2 cellular contexts compared by ENCODE assay signal in the genomic region with DNA sequence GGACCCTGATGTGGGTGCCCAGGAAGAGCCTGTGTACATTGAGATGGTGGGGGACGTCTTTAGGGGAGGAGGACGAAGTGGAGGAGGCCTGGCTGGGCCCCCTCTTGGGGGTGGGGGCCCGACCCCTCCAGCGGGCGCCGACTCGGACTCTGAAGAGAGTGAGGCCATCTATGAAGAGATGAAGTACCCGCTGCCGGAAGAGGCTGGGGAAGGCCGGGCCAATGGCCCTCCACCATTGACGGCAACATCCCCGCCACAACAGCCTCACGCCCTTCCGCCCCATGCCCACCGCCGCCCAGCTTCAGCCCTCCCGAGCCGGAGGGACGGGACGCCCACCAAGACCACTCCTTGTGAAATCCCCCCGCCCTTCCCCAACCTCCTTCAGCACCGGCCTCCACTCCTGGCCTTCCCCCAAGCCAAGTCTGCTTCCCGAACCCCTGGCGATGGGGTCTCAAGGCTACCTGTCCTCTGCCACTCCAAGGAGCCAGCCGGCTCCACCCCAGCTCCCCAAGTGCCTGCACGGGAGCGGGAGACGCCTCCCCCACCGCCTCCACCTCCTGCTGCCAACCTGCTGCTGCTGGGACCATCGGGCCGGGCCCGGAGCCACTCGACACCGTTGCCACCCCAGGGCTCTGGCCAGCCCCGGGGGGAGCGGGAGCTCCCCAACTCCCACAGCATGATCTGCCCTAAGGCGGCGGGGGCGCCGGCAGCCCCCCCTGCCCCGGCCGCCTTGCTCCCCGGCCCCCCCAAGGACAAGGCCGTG.
A peak's percentile ranks its signal among the peaks of the same experiment; 100 is the strongest.
TF ChIP-seq lines count a peak whose summit lies in the region.

No MANE protein-coding gene starts in this region.

TF ChIP-seq in K562, 482 proteins besides CTCF, POLR2A, EP300 and RAD21:
- no peak for TF ChIP-seq EWSR1 (IDR thresholded peaks at IDR 0.05; ENCODE audit: borderline replicate concordance, low read depth, partially characterized antibody)
- peak; percentile 50; the same call in 1 of the 2 replicates for TF ChIP-seq ZBTB7A (IDR thresholded peaks at IDR 0.05; ENCODE audit: borderline replicate concordance, control insufficient read depth, low read depth, low read length)
- peak; percentile 12 for TF ChIP-seq HMGN3 (IDR thresholded peaks at IDR 0.05; ENCODE audit: borderline replicate concordance, extremely low read depth, insufficient read length, low read depth, low read length)

TF ChIP-seq in neural cell, 6 proteins besides CTCF, POLR2A, EP300 and RAD21:
- no peak for TF ChIP-seq EZH2 (IDR thresholded peaks at IDR 0.05; ENCODE audit: borderline replicate concordance, insufficient read depth, low read length, poor library complexity, severe bottlenecking)
- TF ChIP-seq MXI1 (conservative IDR thresholded peaks at IDR 0.05; ENCODE audit: poor library complexity, severe bottlenecking): no peak
- no peak for TF ChIP-seq POLR2AphosphoS5 (IDR thresholded peaks at IDR 0.05)
- TF ChIP-seq, protein P1, sequence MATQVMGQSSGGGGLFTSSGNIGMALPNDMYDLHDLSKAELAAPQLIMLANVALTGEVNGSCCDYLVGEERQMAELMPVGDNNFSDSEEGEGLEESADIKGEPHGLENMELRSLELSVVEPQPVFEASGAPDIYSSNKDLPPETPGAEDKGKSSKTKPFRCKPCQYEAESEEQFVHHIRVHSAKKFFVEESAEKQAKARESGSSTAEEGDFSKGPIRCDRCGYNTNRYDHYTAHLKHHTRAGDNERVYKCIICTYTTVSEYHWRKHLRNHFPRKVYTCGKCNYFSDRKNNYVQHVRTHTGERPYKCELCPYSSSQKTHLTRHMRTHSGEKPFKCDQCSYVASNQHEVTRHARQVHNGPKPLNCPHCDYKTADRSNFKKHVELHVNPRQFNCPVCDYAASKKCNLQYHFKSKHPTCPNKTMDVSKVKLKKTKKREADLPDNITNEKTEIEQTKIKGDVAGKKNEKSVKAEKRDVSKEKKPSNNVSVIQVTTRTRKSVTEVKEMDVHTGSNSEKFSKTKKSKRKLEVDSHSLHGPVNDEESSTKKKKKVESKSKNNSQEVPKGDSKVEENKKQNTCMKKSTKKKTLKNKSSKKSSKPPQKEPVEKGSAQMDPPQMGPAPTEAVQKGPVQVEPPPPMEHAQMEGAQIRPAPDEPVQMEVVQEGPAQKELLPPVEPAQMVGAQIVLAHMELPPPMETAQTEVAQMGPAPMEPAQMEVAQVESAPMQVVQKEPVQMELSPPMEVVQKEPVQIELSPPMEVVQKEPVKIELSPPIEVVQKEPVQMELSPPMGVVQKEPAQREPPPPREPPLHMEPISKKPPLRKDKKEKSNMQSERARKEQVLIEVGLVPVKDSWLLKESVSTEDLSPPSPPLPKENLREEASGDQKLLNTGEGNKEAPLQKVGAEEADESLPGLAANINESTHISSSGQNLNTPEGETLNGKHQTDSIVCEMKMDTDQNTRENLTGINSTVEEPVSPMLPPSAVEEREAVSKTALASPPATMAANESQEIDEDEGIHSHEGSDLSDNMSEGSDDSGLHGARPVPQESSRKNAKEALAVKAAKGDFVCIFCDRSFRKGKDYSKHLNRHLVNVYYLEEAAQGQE (IDR thresholded peaks at IDR 0.05; ENCODE audit: borderline replicate concordance): no peak
- no peak for TF ChIP-seq SMC3 (conservative IDR thresholded peaks at IDR 0.05; ENCODE audit: poor library complexity)
- TF ChIP-seq TAF1 (IDR thresholded peaks at IDR 0.05; ENCODE audit: low read depth): no peak
